Comparison of ENCODE assay signal across 22 cellular contexts in the genomic region with DNA sequence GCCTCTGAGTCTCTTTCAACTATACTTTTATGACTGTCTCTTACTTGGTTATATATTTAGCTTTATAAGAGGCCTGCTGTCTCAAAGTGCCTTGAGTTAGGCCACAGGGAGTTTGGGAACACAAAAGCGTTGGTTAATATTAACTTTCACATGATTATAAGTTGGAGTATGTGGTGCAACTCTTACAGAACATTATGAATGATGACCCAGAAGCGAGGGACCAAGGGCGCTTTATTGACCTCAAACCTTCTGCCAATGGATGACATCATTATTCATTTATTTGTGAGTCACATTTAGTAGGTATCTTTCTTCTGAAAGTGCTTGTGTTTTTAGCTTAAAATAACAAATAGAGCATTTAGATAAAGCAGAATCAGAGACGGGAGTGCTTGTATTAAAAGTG.
DNase-seq lines count a peak whose midpoint lies in the region; ATAC-seq and TF ChIP-seq lines count a peak whose summit lies in the region.
"Had no signal": no experiment of that assay in that cellular context is flagged by ENCODE, and none has a peak within 500 bp of the region (broad histone marks: within the 10 kb centered on the region; RNA-seq: fewer than 3 reads in every experiment).

No MANE protein-coding gene starts in this region.

- intact Hi-C loops in upper lobe of right lung (cut with DNase I), result no loop called here

- no peaks in the 10 kb centered on the region for H3K9me3 ChIP-seq in upper lobe of right lung
- H3K9me3 ChIP-seq: psoas muscle had no signal

- DNase-seq in Caki2 (ENCODE audit: low read depth) (peak; percentile 55), SK-MEL-5 (ENCODE audit: low read depth, low spot score) (peak; percentile 7), fibroblast of pulmonary artery (ENCODE audit: low read depth) (peak; percentile 18), NCI-H1092 treated with DMSO at 0.1 percent for 48 hours (lab: John Stamatoyannopoulos, UW) (no peak), substantia nigra (lab: John Stamatoyannopoulos, UW) (no peak), upper lobe of right lung (no peak)
- DNase-seq: activated CD4-positive, alpha-beta T cell treated with anti-CD3 and anti-CD28 coated beads, Interleukin-2, amount 10 ng/mL, durations not matched to agents 7 days and 5 days; activated effector memory CD4-positive, alpha-beta T cell treated with anti-CD3 and anti-CD28 coated beads, Interleukin-2, amount 50 U/mL, for 16 hours; CD4-positive, CD25-positive, alpha-beta regulatory T cell; cerebellar nuclear complex; DMS79; effector CD4-positive, alpha-beta T cell; HFFc6; NCI-H1048; NCI-H2081; psoas muscle; stimulated activated CD4-positive, alpha-beta T cell treated with anti-CD3 and anti-CD28 coated beads, Interleukin-4, amount 100 ng/mL, for 4 hours; T-cell had no signal

- peaks cover 9% of the 10 kb centered on the region for H3K9me3 Mint-ChIP-seq in nephron
- H3K9me3 Mint-ChIP-seq: activated CD4-positive, alpha-beta T cell treated with anti-CD3 and anti-CD28 coated beads, Interleukin-2, amount 10 ng/mL, durations not matched to agents 7 days and 5 days; HFFc6; T-cell had no signal

- H3K36me3 Mint-ChIP-seq in nephron (ENCODE audit: low read depth), result no peaks in the 10 kb centered on the region
- H3K36me3 Mint-ChIP-seq: CD4-positive, CD25-positive, alpha-beta regulatory T cell; natural killer cell treated with Interleukin-12 subunit alpha and Interleukin-12 subunit beta and Interleukin-15 and Interleukin-18, amount 100 ng/mL, for 72 hours; T-cell had no signal

- no peaks in the 10 kb centered on the region for H3K36me3 ChIP-seq in upper lobe of right lung

- H3K27me3 ChIP-seq in upper lobe of right lung, result no peaks in the 10 kb centered on the region

- ATAC-seq in GM21529 (IDR thresholded peaks at IDR 0.05; ENCODE audit: unreplicated experiment) (no peak), upper lobe of right lung (no peak)
- ATAC-seq: K562; natural killer cell treated with Interleukin-12 subunit alpha and Interleukin-12 subunit beta and Interleukin-15 and Interleukin-18, amount 100 ng/mL, for 72 hours; psoas muscle; T-cell had no signal

- no peaks in the 10 kb centered on the region for H3K4me1 ChIP-seq in upper lobe of right lung
- H3K4me1 ChIP-seq: psoas muscle had no signal

- H3K4me3 ChIP-seq in fibroblast of pulmonary artery (replicated peaks; ENCODE audit: low read depth, low read length), result no peak overlapping the region
- H3K4me3 ChIP-seq in upper lobe of right lung, result no peak overlapping the region
- H3K4me3 ChIP-seq: K562, psoas muscle had no signal

- in situ Hi-C loops in Caki2 (cut with HindIII; ENCODE audit: low pct_unique_long_range_greater_than_20kb, low sequenced_read_pairs), result no loop called here
- in situ Hi-C loops in SK-MEL-5 (cut with HindIII; ENCODE audit: low pct_unique_long_range_greater_than_20kb, low sequenced_read_pairs), result no loop called here

- no peak overlapping the region for H3K4me3 Mint-ChIP-seq in nephron
- H3K4me3 Mint-ChIP-seq: activated CD4-positive, alpha-beta T cell treated with anti-CD3 and anti-CD28 coated beads, Interleukin-2, amount 10 ng/mL, durations not matched to agents 7 days and 5 days; CD4-positive, CD25-positive, alpha-beta regulatory T cell; HFFc6; natural killer cell treated with Interleukin-12 subunit alpha and Interleukin-12 subunit beta and Interleukin-15 and Interleukin-18, amount 100 ng/mL, for 72 hours; T-cell had no signal

- no peaks in the 10 kb centered on the region for H3K27me3 Mint-ChIP-seq in nephron (ENCODE audit: low read depth)
- H3K27me3 Mint-ChIP-seq: activated CD4-positive, alpha-beta T cell treated with anti-CD3 and anti-CD28 coated beads, Interleukin-2, amount 10 ng/mL, durations not matched to agents 7 days and 5 days; CD4-positive, CD25-positive, alpha-beta regulatory T cell; natural killer cell treated with Interleukin-12 subunit alpha and Interleukin-12 subunit beta and Interleukin-15 and Interleukin-18, amount 100 ng/mL, for 72 hours; T-cell had no signal

- no peak overlapping the region for H3K27ac ChIP-seq in substantia nigra (ENCODE audit: low read depth, low read length, poor library complexity, severe bottlenecking)
- no peak overlapping the region for H3K27ac ChIP-seq in upper lobe of right lung
- H3K27ac ChIP-seq: psoas muscle had no signal

- no peaks in the 10 kb centered on the region for H3K4me1 Mint-ChIP-seq in nephron
- H3K4me1 Mint-ChIP-seq: activated CD4-positive, alpha-beta T cell treated with anti-CD3 and anti-CD28 coated beads, Interleukin-2, amount 10 ng/mL, durations not matched to agents 7 days and 5 days; CD4-positive, CD25-positive, alpha-beta regulatory T cell; T-cell had no signal

- TF ChIP-seq CTCF in fibroblast of pulmonary artery (IDR thresholded peaks at IDR 0.05; ENCODE audit: low read length, missing control alignments) (no peak), nephron (IDR thresholded peaks at IDR 0.05; ENCODE audit: unreplicated experiment in 3 of 3) (no peak), upper lobe of right lung (IDR thresholded peaks at IDR 0.05) (no peak)

- peak overlapping the region in 2 of 3 experiments; percentile 13 to 18 for H3K27ac Mint-ChIP-seq in nephron
- H3K27ac Mint-ChIP-seq: activated CD4-positive, alpha-beta T cell treated with anti-CD3 and anti-CD28 coated beads, Interleukin-2, amount 10 ng/mL, durations not matched to agents 7 days and 5 days; CD4-positive, CD25-positive, alpha-beta regulatory T cell; HFFc6; natural killer cell treated with Interleukin-12 subunit alpha and Interleukin-12 subunit beta and Interleukin-15 and Interleukin-18, amount 100 ng/mL, for 72 hours; T-cell had no signal

Comparison
In these comparisons a context has a peak if more than half of its experiments do, and no peak if none do; other contexts are left out.
1. DNase-seq: peak in Caki2 (single experiment), SK-MEL-5 (single experiment) and fibroblast of pulmonary artery (single experiment); none in NCI-H1092 treated with DMSO at 0.1 percent for 48 hours (single experiment), substantia nigra (0 of 49) and upper lobe of right lung (single experiment).